Comparison of ENCODE assay signal across 16 cellular contexts in the genomic region with DNA sequence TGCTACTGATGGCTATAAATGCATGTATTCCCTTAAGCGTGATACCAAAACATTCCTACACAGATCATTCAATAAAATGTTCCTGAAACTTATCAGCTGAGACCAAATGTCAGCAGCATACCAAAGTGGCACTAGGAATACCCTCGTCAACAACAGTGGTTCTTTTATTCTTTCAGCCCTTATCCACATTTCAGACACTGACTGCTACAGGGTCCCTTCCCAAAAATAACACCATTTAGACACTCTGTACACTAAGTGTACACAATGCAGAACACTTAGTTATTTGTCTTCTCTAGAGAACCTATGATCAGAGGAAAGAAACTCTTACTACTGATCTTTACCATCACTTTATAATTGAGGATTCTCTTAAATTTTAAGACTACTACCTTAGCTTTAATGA.
DNase-seq lines count a peak whose midpoint lies in the region; ATAC-seq and TF ChIP-seq lines count a peak whose summit lies in the region.
"Had no signal": no experiment of that assay in that cellular context is flagged by ENCODE, and none has a peak within 500 bp of the region (broad histone marks: within the 10 kb centered on the region; RNA-seq: fewer than 3 reads in every experiment).

No MANE protein-coding gene starts in this region.

- intact Hi-C loops in CD8-positive, alpha-beta T cell (cut with DNase I, micrococcal nuclease): loop anchor here in 1 of 2 experiments (10.0 kb wide), 1 partner anchor 93 kb away; the partner anchor contains the start of gene ATRX
- intact Hi-C loops in Calu3 (cut with micrococcal nuclease; ENCODE audit: unreplicated experiment) (loop anchor here (10.0 kb wide), 1 partner anchor 93 kb away; the partner anchor contains the start of gene ATRX), ovary (cut with DNase I) (no loop called here)

- no peak for ATAC-seq in CD8-positive, alpha-beta T cell
- ATAC-seq: GM23338, HCT116 had no signal

- POLR2A ChIA-PET in CD8-positive, alpha-beta T cell (lab: Charles Lee): no interaction called here

- no peak overlapping the region for H3K4me3 Mint-ChIP-seq in CD8-positive, alpha-beta T cell
- peak overlapping the region; percentile 32 for H3K4me3 Mint-ChIP-seq in Calu3 (ENCODE audit: low read depth, unreplicated experiment)
- H3K4me3 Mint-ChIP-seq: CD4-positive, alpha-beta memory T cell; GM23338; H9 had no signal

- no peaks in the 10 kb centered on the region for H3K4me1 ChIP-seq in CD8-positive, alpha-beta T cell (ENCODE audit: insufficient read depth, low read length)
- H3K4me1 ChIP-seq in tibial nerve (no peaks in the 10 kb centered on the region), ovary (ENCODE audit: insufficient read depth) (no peaks in the 10 kb centered on the region)

- 43 to 47% methylated on average over 2 of the region's 2 CpGs for WGBS in tibial nerve, 2 donors
- WGBS in ovary, 3 donors: 57 to 63% (median 61%) methylated on average over 2 of the region's 2 CpGs

- TF ChIP-seq POLR2A in tibial nerve (IDR thresholded peaks at IDR 0.05) (no peak), ovary (IDR thresholded peaks at IDR 0.05) (no peak)

- DNase-seq in CD8-positive, alpha-beta T cell: no peak
- DNase-seq in Calu3 (no peak), SK-MEL-5 (ENCODE audit: low read depth, low spot score) (peak; percentile 55), foreskin melanocyte (peak; percentile 38), tibial nerve (ENCODE audit: low spot score in 2 of 2) (no peak), Ammon's horn (ENCODE audit: low spot score) (no peak), cortex of kidney (lab: John Stamatoyannopoulos, UW) (no peak), ovary (no peak)
- DNase-seq: C1 segment of cervical spinal cord; CD4-positive, alpha-beta memory T cell; DMS53; DMS79 treated with DMSO at 0.1 percent for 48 hours; GF-D8; H9 had no signal

- peaks cover 9% of the 10 kb centered on the region for H3K36me3 ChIP-seq in CD8-positive, alpha-beta T cell (ENCODE audit: insufficient read depth, low read length)
- peaks cover 0 to 6% (median 0%) of the 10 kb centered on the region in 3 donors for H3K36me3 ChIP-seq in tibial nerve
- H3K36me3 ChIP-seq in ovary: no peaks in the 10 kb centered on the region

- H3K36me3 Mint-ChIP-seq in CD8-positive, alpha-beta T cell: peaks cover 60% of the 10 kb centered on the region
- peaks cover 9% of the 10 kb centered on the region for H3K36me3 Mint-ChIP-seq in Calu3 (ENCODE audit: insufficient read depth, unreplicated experiment)

- CTCF ChIA-PET in CD8-positive, alpha-beta T cell (lab: Charles Lee): no interaction called here
- CTCF ChIA-PET in Calu3 (lab: Charles Lee): no interaction called here

- no peak overlapping the region for H3K27ac ChIP-seq in CD8-positive, alpha-beta T cell (ENCODE audit: low read depth, low read length)
- H3K27ac ChIP-seq in tibial nerve: no peak overlapping the region
- no peak overlapping the region for H3K27ac ChIP-seq in ovary

- TF ChIP-seq CTCF in CD8-positive, alpha-beta T cell (IDR thresholded peaks at IDR 0.05): no peak
- TF ChIP-seq CTCF in Calu3 (IDR thresholded peaks at IDR 0.05; ENCODE audit: unreplicated experiment) (no peak), tibial nerve (IDR thresholded peaks at IDR 0.05) (no peak), ovary (IDR thresholded peaks at IDR 0.05) (no peak)

- in situ Hi-C loops in SK-MEL-5 (cut with HindIII; ENCODE audit: low pct_unique_long_range_greater_than_20kb, low sequenced_read_pairs): no loop called here

- no peaks in the 10 kb centered on the region for H3K27me3 Mint-ChIP-seq in CD8-positive, alpha-beta T cell (ENCODE audit: low read depth)
- no peaks in the 10 kb centered on the region for H3K27me3 Mint-ChIP-seq in Calu3 (ENCODE audit: unreplicated experiment)
- H3K27me3 Mint-ChIP-seq: CD4-positive, alpha-beta memory T cell had no signal

- no peaks in the 10 kb centered on the region for H3K9me3 ChIP-seq in CD8-positive, alpha-beta T cell (ENCODE audit: low read length)
- H3K9me3 ChIP-seq in tibial nerve: no peaks in the 10 kb centered on the region
- no peaks in the 10 kb centered on the region for H3K9me3 ChIP-seq in ovary

- H3K4me1 Mint-ChIP-seq in CD8-positive, alpha-beta T cell (ENCODE audit: low read depth): peaks cover 17% of the 10 kb centered on the region
- peaks cover 16% of the 10 kb centered on the region for H3K4me1 Mint-ChIP-seq in Calu3 (ENCODE audit: low read depth, unreplicated experiment)
- H3K4me1 Mint-ChIP-seq: GM23338, H9 had no signal

- H3K27ac Mint-ChIP-seq in CD8-positive, alpha-beta T cell: peak overlapping the region; percentile 1
- peak overlapping the region; percentile 58 for H3K27ac Mint-ChIP-seq in Calu3 (ENCODE audit: unreplicated experiment)
- H3K27ac Mint-ChIP-seq: CD4-positive, alpha-beta memory T cell; GM23338; H9 had no signal

- TF ChIP-seq EP300 in tibial nerve (IDR thresholded peaks at IDR 0.05): no peak
- TF ChIP-seq EP300 in ovary (IDR thresholded peaks at IDR 0.05): no peak

- no TSS peak for BruUV-seq in Calu3 (replicated peaks; lab: Mats Ljungman, UMichigan)

- no peaks in the 10 kb centered on the region for H3K9me3 Mint-ChIP-seq in CD8-positive, alpha-beta T cell
- H3K9me3 Mint-ChIP-seq in Calu3 (ENCODE audit: low read depth, unreplicated experiment): no peaks in the 10 kb centered on the region
- H3K9me3 Mint-ChIP-seq: CD4-positive, alpha-beta memory T cell; GM23338 had no signal

- H3K4me3 ChIP-seq in CD8-positive, alpha-beta T cell (ENCODE audit: low read depth, low read length): no peak overlapping the region
- no peak overlapping the region for H3K4me3 ChIP-seq in tibial nerve
- no peak overlapping the region for H3K4me3 ChIP-seq in ovary
- H3K4me3 ChIP-seq: GM23338 had no signal

- no peaks in the 10 kb centered on the region for H3K27me3 ChIP-seq in CD8-positive, alpha-beta T cell (ENCODE audit: insufficient read depth, low read length)
- H3K27me3 ChIP-seq in tibial nerve: no peaks in the 10 kb centered on the region
- no peaks in the 10 kb centered on the region for H3K27me3 ChIP-seq in ovary

Comparison
In these comparisons a context has a peak if more than half of its experiments do, and no peak if none do; other contexts are left out.
1. DNase-seq: peak in SK-MEL-5 (single experiment) and foreskin melanocyte (single experiment); none in CD8-positive, alpha-beta T cell (0 of 7), Calu3 (single experiment), tibial nerve (0 of 2), Ammon's horn (single experiment), cortex of kidney (single experiment) and ovary (0 of 5).